In the genomic region with DNA sequence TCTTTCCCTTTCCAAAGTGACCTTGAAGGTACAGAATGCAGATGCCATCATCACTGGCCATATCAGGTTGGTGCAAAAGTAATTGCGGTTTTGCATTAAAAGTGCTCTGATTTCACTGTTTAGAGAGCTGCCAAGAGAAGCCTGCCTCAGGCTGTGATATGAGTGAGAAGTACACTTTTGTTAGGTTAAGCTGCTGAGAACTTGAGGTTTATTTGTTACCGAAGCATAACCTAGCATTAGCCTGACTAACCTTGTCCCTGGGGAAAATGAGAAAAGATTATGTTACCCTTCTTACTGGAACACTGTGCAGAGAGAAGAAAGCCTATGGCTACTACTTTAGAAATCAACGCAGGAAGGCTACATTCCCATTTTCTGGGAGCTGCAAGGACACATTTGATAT, we compare ENCODE assay signal across 18 cellular contexts.
DNase-seq lines count a peak whose midpoint lies in the region; ATAC-seq, FAIRE-seq and TF ChIP-seq lines count a peak whose summit lies in the region.
"Had no signal": no experiment of that assay in that cellular context is flagged by ENCODE, and none has a peak within 500 bp of the region (broad histone marks: within the 10 kb centered on the region; RNA-seq: fewer than 3 reads in every experiment).

No MANE protein-coding gene starts in this region.

- no peaks in the 10 kb centered on the region for H3K79me2 ChIP-seq in K562 (ENCODE audit: control insufficient read depth, insufficient read depth, low read length)

- H3K27me3 ChIP-seq in K562 (ENCODE audit: control insufficient read depth in 2 of 2, insufficient read depth in 2 of 2, low read length in 2 of 2) (peaks cover 0 to 5% of the 10 kb centered on the region in 2 experiments; a peak in 2 of 5 replicates), psoas muscle (ENCODE audit: insufficient read depth in 3 of 3, low read length in 2 of 3) (no peaks in the 10 kb centered on the region), SJCRH30 (no peaks in the 10 kb centered on the region)

- H3K4me2 ChIP-seq in K562 (ENCODE audit: insufficient read depth, low read length) = no peak overlapping the region

- no peaks in the 10 kb centered on the region for H3K9me3 ChIP-seq in HEK293 (ENCODE audit: control insufficient read depth, insufficient read depth, low read depth, low read length)
- no peaks in the 10 kb centered on the region; the same call in 1 of the 2 replicates for H3K9me3 ChIP-seq in K562 (replicated peaks; ENCODE audit: control insufficient read depth, insufficient read depth, low read depth, low read length)
- H3K9me3 ChIP-seq in psoas muscle = peaks cover 21% of the 10 kb centered on the region
- no peaks in the 10 kb centered on the region for H3K9me3 ChIP-seq in SJCRH30 (replicated peaks)
- H3K9me3 ChIP-seq: HAP-1 had no signal

- no peak for TF ChIP-seq CTCF in HEK293 (tag by site-specific recombination; IDR thresholded peaks at IDR 0.05)
- TF ChIP-seq CTCF in K562 (IDR thresholded peaks at IDR 0.05 in 2 of 3, conservative IDR thresholded peaks at IDR 0.05 in 1 of 3; ENCODE audit: insufficient read depth in 2 of 3, low read depth in 1 of 3, low read length in 3 of 3) = no peak
- no peak for TF ChIP-seq CTCF in psoas muscle (IDR thresholded peaks at IDR 0.05)

- no peak for FAIRE-seq in K562 (lab: Jason Lieb, UNC)
- FAIRE-seq: GM12891, GM18507, H54 had no signal

- H2AFZ ChIP-seq in K562 (ENCODE audit: low read depth, low read length) = no peak overlapping the region

- no peaks in the 10 kb centered on the region for H3K9me1 ChIP-seq in K562 (ENCODE audit: control insufficient read depth, insufficient read depth, low read length)

- H3K27ac ChIP-seq in HEK293 (ENCODE audit: extremely low read depth, low read depth, low read length) (no peak overlapping the region), K562 (ENCODE audit: extremely low read depth, low read depth, low read length) (no peak overlapping the region), psoas muscle (peak overlapping the region; percentile 89), SJCRH30 (no peak overlapping the region)

- no peak for TF ChIP-seq RAD21 in K562 (CRISPR knock-in tag; conservative IDR thresholded peaks at IDR 0.05 in 1 of 2, IDR thresholded peaks at IDR 0.05 in 1 of 2)

- no peaks in the 10 kb centered on the region for H3K27me3 Mint-ChIP-seq in activated T-helper 1 cell treated with anti-CD3 and anti-CD28 coated beads, Interleukin-12 subunit alpha, Interleukin-12 subunit beta, Interleukin-2, Interleukin-4 antibody, amounts not matched to agents 30 ng/mL and 10 ng/mL and 1 ng/mL, durations not matched to agents 14 hours and 24 hours and 36 hours (ENCODE audit: insufficient read depth)

- H3K4me1 ChIP-seq in HEK293 (ENCODE audit: control insufficient read depth, insufficient read depth, low read length) (no peaks in the 10 kb centered on the region), K562 (replicated peaks in 1 of 2; ENCODE audit: control insufficient read depth in 2 of 2, insufficient read depth in 2 of 2, low read length in 2 of 2) (no peaks in the 10 kb centered on the region), psoas muscle (peaks cover 16% of the 10 kb centered on the region), SJCRH30 (no peaks in the 10 kb centered on the region)

- H3K4me3 Mint-ChIP-seq in activated T-helper 1 cell treated with anti-CD3 and anti-CD28 coated beads, Interleukin-12 subunit alpha, Interleukin-12 subunit beta, Interleukin-2, Interleukin-4 antibody, amounts not matched to agents 30 ng/mL and 10 ng/mL and 1 ng/mL, durations not matched to agents 14 hours and 24 hours and 36 hours = no peak overlapping the region
- H3K4me3 Mint-ChIP-seq: CD4-positive, alpha-beta memory T cell had no signal

- H3K36me3 ChIP-seq in HEK293 (ENCODE audit: control insufficient read depth in 2 of 2, insufficient read depth in 1 of 2, low read length in 2 of 2) = no peaks in the 10 kb centered on the region
- H3K36me3 ChIP-seq in K562 (ENCODE audit: control insufficient read depth, insufficient read depth, low read length) = no peaks in the 10 kb centered on the region
- H3K36me3 ChIP-seq in psoas muscle (ENCODE audit: insufficient read depth in 1 of 2, low read depth in 1 of 2) = no peaks in the 10 kb centered on the region
- H3K36me3 ChIP-seq in SJCRH30 = no peaks in the 10 kb centered on the region
- H3K36me3 ChIP-seq: HAP-1 had no signal

- intact Hi-C loops in K562 (cut with micrococcal nuclease) (no loop called here), psoas muscle (cut with DNase I) (loop anchor here in 1 of 2 donors (5.0 kb wide), 1 partner anchor 57 kb away; no protein-coding TSS in a partner anchor)
- intact Hi-C loops in activated T-helper 1 cell treated with anti-CD3 and anti-CD28 coated beads, Interleukin-12 subunit alpha, Interleukin-12 subunit beta, Interleukin-2, Interleukin-4 antibody, amounts not matched to agents 30 ng/mL and 10 ng/mL and 1 ng/mL, durations not matched to agents 14 hours and 24 hours and 36 hours (cut with micrococcal nuclease) = no loop called here

- in situ Hi-C loops in K562 (cut with MboI) = no loop called here

- CTCF ChIA-PET in HEK293 (lab: Yijun Ruan, JAX) (no interaction called here), K562 (lab: Yijun Ruan, JAX; ENCODE audit: low intra/inter-chr PET ratio) (no interaction called here)

- H3K4me1 Mint-ChIP-seq in activated T-helper 1 cell treated with anti-CD3 and anti-CD28 coated beads, Interleukin-12 subunit alpha, Interleukin-12 subunit beta, Interleukin-2, Interleukin-4 antibody, amounts not matched to agents 30 ng/mL and 10 ng/mL and 1 ng/mL, durations not matched to agents 14 hours and 24 hours and 36 hours (ENCODE audit: low read depth) = no peaks in the 10 kb centered on the region

- no peak overlapping the region for H3K27ac Mint-ChIP-seq in activated T-helper 1 cell treated with anti-CD3 and anti-CD28 coated beads, Interleukin-12 subunit alpha, Interleukin-12 subunit beta, Interleukin-2, Interleukin-4 antibody, amounts not matched to agents 30 ng/mL and 10 ng/mL and 1 ng/mL, durations not matched to agents 14 hours and 24 hours and 36 hours
- H3K27ac Mint-ChIP-seq: CD4-positive, alpha-beta memory T cell had no signal

- no peaks in the 10 kb centered on the region for H3K9me3 Mint-ChIP-seq in activated T-helper 1 cell treated with anti-CD3 and anti-CD28 coated beads, Interleukin-12 subunit alpha, Interleukin-12 subunit beta, Interleukin-2, Interleukin-4 antibody, amounts not matched to agents 30 ng/mL and 10 ng/mL and 1 ng/mL, durations not matched to agents 14 hours and 24 hours and 36 hours

- WGBS in K562 (ENCODE audit: insufficient coverage, low coverage, missing lambda C conversion rate) = 1% methylated on average over 3 of the region's 3 CpGs
- WGBS in psoas muscle, 3 donors = 47 to 73% (median 54%) methylated on average over 3 of the region's 3 CpGs

- DNase-seq in K562 (ENCODE audit: extremely low read depth in 1 of 4, low spot score in 3 of 4) (no peak), psoas muscle (no peak), SJCRH30 (no peak)
- DNase-seq in activated T-helper 1 cell treated with anti-CD3 and anti-CD28 coated beads, Interleukin-12 subunit alpha, Interleukin-12 subunit beta, Interleukin-2, Interleukin-4 antibody, amounts not matched to agents 30 ng/mL and 10 ng/mL and 1 ng/mL, durations not matched to agents 14 hours and 24 hours and 36 hours (ENCODE audit: low spot score) = no peak
- DNase-seq: C1 segment of cervical spinal cord; Calu3; CD4-positive, alpha-beta memory T cell; COR-L47; DMS53; DMS79 treated with DMSO at 0.1 percent for 48 hours; GF-D8; GOT3 had no signal

- TF ChIP-seq POLR2A in K562 (conservative IDR thresholded peaks at IDR 0.05) = no peak

- no TSS peak for BruUV-seq in K562 (replicated peaks; lab: Mats Ljungman, UMichigan)

- ATAC-seq in K562 (no peak), psoas muscle (peak in 2 of 4 donors; percentile 14 to 15), SK-N-SH treated with all-trans-retinoic acid at 6 μM for 48 hours (no peak)

- POLR2A ChIA-PET in HEK293 (lab: Yijun Ruan, JAX) (no interaction called here), K562 (lab: Yijun Ruan, JAX) (interaction anchor here (0.7 kb wide), 1 partner anchor 491 kb away, joined by 5 read pairs; no protein-coding TSS in a partner anchor)

- H3K9ac ChIP-seq in K562 (ENCODE audit: insufficient read depth in 1 of 2, low read depth in 2 of 2, low read length in 2 of 2) = no peak overlapping the region

- no peak for TF ChIP-seq EP300 in K562 (IDR thresholded peaks at IDR 0.05; ENCODE audit: low read length)

- H3K36me3 Mint-ChIP-seq in activated T-helper 1 cell treated with anti-CD3 and anti-CD28 coated beads, Interleukin-12 subunit alpha, Interleukin-12 subunit beta, Interleukin-2, Interleukin-4 antibody, amounts not matched to agents 30 ng/mL and 10 ng/mL and 1 ng/mL, durations not matched to agents 14 hours and 24 hours and 36 hours (ENCODE audit: low read depth) = no peaks in the 10 kb centered on the region
- H3K36me3 Mint-ChIP-seq: CD4-positive, alpha-beta memory T cell had no signal

- no peaks in the 10 kb centered on the region for H4K20me1 ChIP-seq in K562 (replicated peaks; ENCODE audit: control insufficient read depth, insufficient read depth, low read length)

- H3K4me3 ChIP-seq in HEK293 (ENCODE audit: low read depth, low read length) = no peak overlapping the region
- H3K4me3 ChIP-seq in K562 = no peak overlapping the region
- H3K4me3 ChIP-seq in psoas muscle = no peak overlapping the region
- H3K4me3 ChIP-seq in SJCRH30 = no peak overlapping the region
- H3K4me3 ChIP-seq: HAP-1 had no signal

TF ChIP-seq in HEK293, 187 proteins besides CTCF, POLR2A, EP300 and RAD21 (continues in another document):
- TF ChIP-seq IKZF3 (tag by site-specific recombination; IDR thresholded peaks at IDR 0.05) (no peak), OVOL3 (tag by site-specific recombination; IDR thresholded peaks at IDR 0.05) (no peak), ZFHX2 (tag by site-specific recombination; conservative IDR thresholded peaks at IDR 0.05) (no peak), ZNF843 (tag by site-specific recombination; IDR thresholded peaks at IDR 0.05) (no peak), ZNF23 (tag by site-specific recombination; IDR thresholded peaks at IDR 0.05; ENCODE audit: borderline replicate concordance) (no peak)

TF ChIP-seq in K562, 482 proteins besides CTCF, POLR2A, EP300 and RAD21 (continues in another document):
- TF ChIP-seq ZSCAN32 (CRISPR knock-in tag; IDR thresholded peaks at IDR 0.05) = no peak

TF ChIP-seq in SK-N-SH treated with all-trans-retinoic acid at 6 μM for 48 hours, 23 proteins besides CTCF, POLR2A, EP300 and RAD21 (continues in another document):
- TF ChIP-seq ZNF565 (CRISPR knock-in tag; conservative IDR thresholded peaks at IDR 0.05; ENCODE audit: low read depth) = no peak
- TF ChIP-seq TCF4 (CRISPR knock-in tag; IDR thresholded peaks at IDR 0.05; ENCODE audit: borderline replicate concordance) = no peak
- no peak for TF ChIP-seq TOX (CRISPR knock-in tag; IDR thresholded peaks at IDR 0.05; ENCODE audit: borderline replicate concordance)

Comparison
In these comparisons a context has a peak if more than half of its experiments do, and no peak if none do; other contexts are left out.
1. Of the 44 proteins assayed by ChIP-seq in both K562 and HEK293: peak only in K562: none; only in HEK293: SETDB1; in both: none; in neither: 43.